Comparison of ENCODE assay signal across 1 cellular context in the genomic region with DNA sequence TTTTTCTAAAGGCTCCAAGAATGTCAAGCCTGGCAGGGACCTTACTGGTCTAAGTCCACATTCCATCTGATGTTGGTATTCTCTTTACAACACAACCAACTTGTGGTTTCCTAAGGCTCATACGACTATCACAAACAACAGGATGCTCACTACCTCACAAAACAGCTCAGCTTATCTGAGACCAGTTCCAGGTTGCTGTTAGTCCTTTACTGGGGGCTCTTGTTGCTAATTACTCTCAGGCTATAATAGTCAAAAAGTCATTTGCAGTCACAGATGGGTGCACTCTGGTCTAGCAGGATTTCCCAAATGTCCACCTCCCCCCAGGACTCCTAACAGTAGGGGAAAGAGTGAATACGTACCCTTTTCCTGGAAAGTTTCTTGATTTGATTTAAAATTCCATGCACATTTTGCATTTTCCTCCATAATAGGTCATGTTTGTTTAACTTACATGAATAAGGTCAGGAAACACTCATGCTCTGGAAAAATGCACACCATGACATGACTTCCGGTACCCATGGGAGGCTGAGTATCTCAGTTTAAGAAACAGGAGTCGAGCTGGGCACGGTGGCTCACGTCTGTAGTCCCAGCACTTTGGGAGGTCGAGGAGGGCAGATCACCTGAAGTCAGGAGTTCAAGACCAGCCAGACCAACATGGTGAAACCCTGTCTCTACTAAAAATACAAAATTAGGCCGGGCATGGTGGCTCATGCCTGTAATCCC.
TF ChIP-seq lines count a peak whose summit lies in the region.

No MANE protein-coding gene starts in this region.

TF ChIP-seq in endothelial cell of umbilical vein, 7 proteins besides CTCF, POLR2A, EP300 and RAD21:
- TF ChIP-seq POLR2AphosphoS5 (IDR thresholded peaks at IDR 0.05; ENCODE audit: insufficient read depth, low read depth, low read length) (peak; percentile 63), MAX (IDR thresholded peaks at IDR 0.05; ENCODE audit: insufficient read depth, insufficient read length) (no peak), FOS (IDR thresholded peaks at IDR 0.05; ENCODE audit: borderline replicate concordance, insufficient read depth, low read length) (peak; percentile 56), EZH2 (IDR thresholded peaks at IDR 0.05; ENCODE audit: borderline replicate concordance, low read depth, low read length, severe bottlenecking) (no peak), MYC (IDR thresholded peaks at IDR 0.05; ENCODE audit: low read depth, low read length) (no peak), GATA2 (IDR thresholded peaks at IDR 0.05; ENCODE audit: insufficient read depth, insufficient read length, low read depth, low read length) (peak; percentile 44), JUN (IDR thresholded peaks at IDR 0.05; ENCODE audit: borderline replicate concordance, insufficient read depth, insufficient read length, low read depth) (peak; percentile 84)
